Comparison of ENCODE assay signal across 12 cellular contexts in the genomic region with DNA sequence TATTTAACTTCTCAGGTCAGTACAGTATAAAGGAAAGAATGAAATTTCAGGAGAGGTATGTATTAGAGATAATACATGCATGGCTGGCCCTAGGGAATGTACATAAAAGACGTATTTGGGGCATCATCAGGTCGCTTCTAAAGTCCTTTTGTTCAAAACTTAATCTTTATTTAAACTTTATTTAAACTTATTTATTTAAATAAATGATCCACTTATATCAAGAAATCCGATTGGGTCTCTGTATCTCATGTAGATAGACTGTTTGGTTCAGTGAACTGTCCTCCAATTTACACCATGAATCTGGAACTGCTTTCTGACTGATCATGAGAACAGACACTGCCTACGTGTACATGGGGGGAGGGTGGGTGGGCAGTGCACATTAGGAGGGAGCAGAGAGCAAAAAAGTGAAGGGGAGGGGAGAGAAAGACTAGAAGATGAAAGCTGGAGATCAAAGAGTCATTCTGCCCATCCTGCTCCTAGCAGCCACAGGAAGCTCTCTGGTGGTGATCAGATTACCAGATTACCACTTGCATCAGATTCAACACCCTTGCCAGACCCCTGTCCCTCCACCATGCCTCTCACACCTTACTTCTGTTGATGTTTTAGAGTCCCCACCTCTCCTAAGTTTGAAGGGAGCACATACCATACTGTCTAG.
A peak's percentile ranks its signal among the peaks of the same experiment; 100 is the strongest.
DNase-seq lines count a peak whose midpoint lies in the region; ATAC-seq and TF ChIP-seq lines count a peak whose summit lies in the region.
"Had no signal": no experiment of that assay in that cellular context is flagged by ENCODE, and none has a peak within 500 bp of the region (broad histone marks: within the 10 kb centered on the region; RNA-seq: fewer than 3 reads in every experiment).

No MANE protein-coding gene starts in this region.

- no peak overlapping the region for H3K27ac ChIP-seq in dorsolateral prefrontal cortex
- H3K27ac ChIP-seq: colonic mucosa, Peyer's patch had no signal

- no peak for TF ChIP-seq CTCF in dorsolateral prefrontal cortex (IDR thresholded peaks at IDR 0.05 in 54 of 56, conservative IDR thresholded peaks at IDR 0.05 in 2 of 56; ENCODE audit: low read depth in 1 of 56, partially characterized antibody in 56 of 56)

- no peaks in the 10 kb centered on the region for H3K27me3 ChIP-seq in dorsolateral prefrontal cortex
- H3K27me3 ChIP-seq: colonic mucosa, Peyer's patch had no signal

- peak; percentile 65 for DNase-seq in activated effector memory CD4-positive, alpha-beta T cell treated with anti-CD3 and anti-CD28 coated beads, Interleukin-2, amount 50 U/mL, for 16 hours
- DNase-seq in activated effector memory CD4-positive, alpha-beta T cell treated with Interleukin-2 at 50 U/mL for 16 hours, result no peak
- DNase-seq in T-helper 22 cell (ENCODE audit: low read depth), result peak; percentile 27
- peak; percentile 30 for DNase-seq in effector CD4-positive, alpha-beta T cell
- DNase-seq in stimulated activated naive CD4-positive, alpha-beta T cell (lab: John Stamatoyannopoulos, UW), result peak; percentile 20 to 55 (median 36)
- no peak for DNase-seq in dorsolateral prefrontal cortex
- no peak for DNase-seq in A172 (ENCODE audit: low spot score)
- DNase-seq: colonic mucosa, mammary epithelial cell, NCI-H1930, Peyer's patch had no signal

- intact Hi-C loops in dorsolateral prefrontal cortex (cut with DNase I), result no loop called here

- no peak for ATAC-seq in GM19328 (IDR thresholded peaks at IDR 0.05; ENCODE audit: unreplicated experiment)

- H3K4me3 ChIP-seq in dorsolateral prefrontal cortex, result no peak overlapping the region
- H3K4me3 ChIP-seq: colonic mucosa, Peyer's patch had no signal

Comparison
In these comparisons a context has a peak if more than half of its experiments do, and no peak if none do; other contexts are left out.
1. DNase-seq: peak in activated effector memory CD4-positive, alpha-beta T cell treated with anti-CD3 and anti-CD28 coated beads, Interleukin-2, amount 50 U/mL, for 16 hours (single experiment), T-helper 22 cell (single experiment), effector CD4-positive, alpha-beta T cell (single experiment) and stimulated activated naive CD4-positive, alpha-beta T cell (6 of 6); none in activated effector memory CD4-positive, alpha-beta T cell treated with Interleukin-2 at 50 U/mL for 16 hours (single experiment), dorsolateral prefrontal cortex (0 of 10) and A172 (single experiment).